ENCODE assay signal across 1 cellular context in genomic region chr6:155415953-155416352, GRCh38.
TF ChIP-seq lines count a peak whose summit lies in the region.

No MANE protein-coding gene starts in this region.

TF ChIP-seq in HepG2, 621 proteins besides CTCF, POLR2A, EP300 and RAD21:
- TF ChIP-seq MEF2D (CRISPR knock-in tag; IDR thresholded peaks at IDR 0.05) = no peak
- TF ChIP-seq, protein P1, sequence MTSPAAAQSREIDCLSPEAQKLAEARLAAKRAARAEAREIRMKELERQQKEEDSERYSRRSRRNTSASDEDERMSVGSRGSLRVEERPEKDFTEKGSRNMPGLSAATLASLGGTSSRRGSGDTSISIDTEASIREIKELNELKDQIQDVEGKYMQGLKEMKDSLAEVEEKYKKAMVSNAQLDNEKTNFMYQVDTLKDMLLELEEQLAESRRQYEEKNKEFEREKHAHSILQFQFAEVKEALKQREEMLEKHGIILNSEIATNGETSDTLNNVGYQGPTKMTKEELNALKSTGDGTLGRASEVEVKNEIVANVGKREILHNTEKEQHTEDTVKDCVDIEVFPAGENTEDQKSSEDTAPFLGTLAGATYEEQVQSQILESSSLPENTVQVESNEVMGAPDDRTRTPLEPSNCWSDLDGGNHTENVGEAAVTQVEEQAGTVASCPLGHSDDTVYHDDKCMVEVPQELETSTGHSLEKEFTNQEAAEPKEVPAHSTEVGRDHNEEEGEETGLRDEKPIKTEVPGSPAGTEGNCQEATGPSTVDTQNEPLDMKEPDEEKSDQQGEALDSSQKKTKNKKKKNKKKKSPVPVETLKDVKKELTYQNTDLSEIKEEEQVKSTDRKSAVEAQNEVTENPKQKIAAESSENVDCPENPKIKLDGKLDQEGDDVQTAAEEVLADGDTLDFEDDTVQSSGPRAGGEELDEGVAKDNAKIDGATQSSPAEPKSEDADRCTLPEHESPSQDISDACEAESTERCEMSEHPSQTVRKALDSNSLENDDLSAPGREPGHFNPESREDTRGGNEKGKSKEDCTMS (CRISPR knock-in tag; conservative IDR thresholded peaks at IDR 0.05) = no peak
- TF ChIP-seq TEAD3 (CRISPR knock-in tag; optimal IDR thresholded peaks at IDR 0.05; ENCODE audit: borderline replicate concordance) = no peak
- TF ChIP-seq, protein P2, sequence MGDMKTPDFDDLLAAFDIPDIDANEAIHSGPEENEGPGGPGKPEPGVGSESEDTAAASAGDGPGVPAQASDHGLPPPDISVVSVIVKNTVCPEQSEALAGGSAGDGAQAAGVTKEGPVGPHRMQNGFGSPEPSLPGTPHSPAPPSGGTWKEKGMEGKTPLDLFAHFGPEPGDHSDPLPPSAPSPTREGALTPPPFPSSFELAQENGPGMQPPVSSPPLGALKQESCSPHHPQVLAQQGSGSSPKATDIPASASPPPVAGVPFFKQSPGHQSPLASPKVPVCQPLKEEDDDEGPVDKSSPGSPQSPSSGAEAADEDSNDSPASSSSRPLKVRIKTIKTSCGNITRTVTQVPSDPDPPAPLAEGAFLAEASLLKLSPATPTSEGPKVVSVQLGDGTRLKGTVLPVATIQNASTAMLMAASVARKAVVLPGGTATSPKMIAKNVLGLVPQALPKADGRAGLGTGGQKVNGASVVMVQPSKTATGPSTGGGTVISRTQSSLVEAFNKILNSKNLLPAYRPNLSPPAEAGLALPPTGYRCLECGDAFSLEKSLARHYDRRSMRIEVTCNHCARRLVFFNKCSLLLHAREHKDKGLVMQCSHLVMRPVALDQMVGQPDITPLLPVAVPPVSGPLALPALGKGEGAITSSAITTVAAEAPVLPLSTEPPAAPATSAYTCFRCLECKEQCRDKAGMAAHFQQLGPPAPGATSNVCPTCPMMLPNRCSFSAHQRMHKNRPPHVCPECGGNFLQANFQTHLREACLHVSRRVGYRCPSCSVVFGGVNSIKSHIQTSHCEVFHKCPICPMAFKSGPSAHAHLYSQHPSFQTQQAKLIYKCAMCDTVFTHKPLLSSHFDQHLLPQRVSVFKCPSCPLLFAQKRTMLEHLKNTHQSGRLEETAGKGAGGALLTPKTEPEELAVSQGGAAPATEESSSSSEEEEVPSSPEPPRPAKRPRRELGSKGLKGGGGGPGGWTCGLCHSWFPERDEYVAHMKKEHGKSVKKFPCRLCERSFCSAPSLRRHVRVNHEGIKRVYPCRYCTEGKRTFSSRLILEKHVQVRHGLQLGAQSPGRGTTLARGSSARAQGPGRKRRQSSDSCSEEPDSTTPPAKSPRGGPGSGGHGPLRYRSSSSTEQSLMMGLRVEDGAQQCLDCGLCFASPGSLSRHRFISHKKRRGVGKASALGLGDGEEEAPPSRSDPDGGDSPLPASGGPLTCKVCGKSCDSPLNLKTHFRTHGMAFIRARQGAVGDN (CRISPR knock-in tag; IDR thresholded peaks at IDR 0.05) = peak; percentile 62
- no peak for TF ChIP-seq SAP130 (CRISPR knock-in tag; IDR thresholded peaks at IDR 0.05; ENCODE audit: low read depth)
TF ChIP-seq in HepG2: peak in this region for 1.
